8 cellular contexts compared by ENCODE assay signal in genomic region chr2:23199115-23199918, GRCh38.
DNase-seq lines count a peak whose midpoint lies in the region; ATAC-seq, FAIRE-seq and TF ChIP-seq lines count a peak whose summit lies in the region.

No MANE protein-coding gene starts in this region.

- H3K4me3 ChIP-seq in DND-41 (ENCODE audit: low read depth in 1 of 2, low read length in 2 of 2) (no peak overlapping the region), PC-3 (ENCODE audit: low read length) (no peak overlapping the region)

- H3K9ac ChIP-seq in DND-41 (ENCODE audit: low read depth, low read length) (no peak overlapping the region), PC-3 (ENCODE audit: low read length) (no peak overlapping the region)

- no peak for TF ChIP-seq POLR2A in H54 (IDR thresholded peaks at IDR 0.05; ENCODE audit: low read depth, low read length)

- POLR2A ChIA-PET in PC-3 (lab: Charles Lee; ENCODE audit: unreplicated experiment), result no interaction called here

- H3K27me3 ChIP-seq in DND-41 (ENCODE audit: insufficient read depth, low read length, poor library complexity) (no peaks in the 10 kb centered on the region), PC-3 (ENCODE audit: low read length) (no peaks in the 10 kb centered on the region; the same call in 1 of the 2 replicates)

- H3K27me3 Mint-ChIP-seq in glutamatergic neuron (ENCODE audit: unreplicated experiment), result no peaks in the 10 kb centered on the region

- DNase-seq in DND-41 (peak; percentile 22), H54 (ENCODE audit: insufficient read length, low spot score) (peak; percentile 10), PC-3 (peak; percentile 32), glutamatergic neuron (no peak), NCI-H1105 treated with DMSO at 0.1 percent for 48 hours (lab: John Stamatoyannopoulos, UW) (no peak), RCC 7860 (ENCODE audit: low spot score) (no peak)

- H3K36me3 Mint-ChIP-seq in glutamatergic neuron (ENCODE audit: unreplicated experiment), result peaks cover 13% of the 10 kb centered on the region

- H3K4me1 ChIP-seq in DND-41 (ENCODE audit: insufficient read depth, low read length), result no peaks in the 10 kb centered on the region
- H3K4me1 ChIP-seq in PC-3 (ENCODE audit: insufficient read depth, low read length), result no peaks in the 10 kb centered on the region

- H2AFZ ChIP-seq in DND-41 (ENCODE audit: low read depth, low read length) (no peak overlapping the region), PC-3 (ENCODE audit: low read length) (no peak overlapping the region)

- H3K36me3 ChIP-seq in DND-41 (ENCODE audit: insufficient read depth, low read length) (no peaks in the 10 kb centered on the region), PC-3 (ENCODE audit: low read depth, low read length) (no peaks in the 10 kb centered on the region)

- peaks cover 6% of the 10 kb centered on the region for H3K9me3 Mint-ChIP-seq in glutamatergic neuron (ENCODE audit: unreplicated experiment)

- peak; percentile 63 for TF ChIP-seq CTCF in DND-41 (IDR thresholded peaks at IDR 0.05; ENCODE audit: borderline replicate concordance, extremely low read depth, low read length, poor library complexity, severe bottlenecking)
- TF ChIP-seq CTCF in PC-3 (conservative IDR thresholded peaks at IDR 0.05; ENCODE audit: low read depth, low read length), result peak; percentile 80
- peak; percentile 58 for TF ChIP-seq CTCF in glutamatergic neuron (IDR thresholded peaks at IDR 0.05; ENCODE audit: partially characterized antibody, unreplicated experiment)

- no peak overlapping the region for H3K27ac Mint-ChIP-seq in glutamatergic neuron (ENCODE audit: unreplicated experiment)

- no peaks in the 10 kb centered on the region for H3K79me2 ChIP-seq in DND-41 (ENCODE audit: insufficient read depth, low read length)
- no peaks in the 10 kb centered on the region for H3K79me2 ChIP-seq in PC-3 (ENCODE audit: low read length)

- no peaks in the 10 kb centered on the region for H3F3A ChIP-seq in PC-3 (ENCODE audit: low read length, unreplicated experiment)

- no peaks in the 10 kb centered on the region for H4K20me1 ChIP-seq in DND-41 (ENCODE audit: insufficient read depth, low read length)
- no peaks in the 10 kb centered on the region for H4K20me1 ChIP-seq in PC-3 (ENCODE audit: low read length)

- intact Hi-C loops in PC-3 (cut with micrococcal nuclease), result no loop called here

- no peak overlapping the region for H3K4me3 Mint-ChIP-seq in glutamatergic neuron (ENCODE audit: unreplicated experiment)

- BruUV-seq in PC-3 (replicated peaks; lab: Mats Ljungman, UMichigan), result no TSS peak

- ATAC-seq in DND-41 (ENCODE audit: insufficient read depth, low read depth) (no peak; the same call in 2 of the 3 replicates), PC-3 (no peak), GM18907 (IDR thresholded peaks at IDR 0.05; ENCODE audit: unreplicated experiment) (no peak), GM21825 (IDR thresholded peaks at IDR 0.05; ENCODE audit: unreplicated experiment) (no peak)

- H3K27ac ChIP-seq in DND-41 (ENCODE audit: low read length), result no peak overlapping the region
- no peak overlapping the region for H3K27ac ChIP-seq in PC-3 (ENCODE audit: low read length)

- H3K4me1 Mint-ChIP-seq in glutamatergic neuron (ENCODE audit: low read depth, unreplicated experiment), result no peaks in the 10 kb centered on the region

- H3K9me3 ChIP-seq in DND-41 (ENCODE audit: insufficient read depth, low read length, severe bottlenecking) (no peaks in the 10 kb centered on the region), PC-3 (ENCODE audit: low read length) (no peaks in the 10 kb centered on the region)

- CTCF ChIA-PET in PC-3 (lab: Charles Lee), result no interaction called here

- H3K4me2 ChIP-seq in DND-41 (ENCODE audit: insufficient read depth, low read length), result no peak overlapping the region
- H3K4me2 ChIP-seq in PC-3 (ENCODE audit: low read length), result no peak overlapping the region

- no peaks in the 10 kb centered on the region for H3K9me2 ChIP-seq in PC-3 (replicated peaks; ENCODE audit: low read length)

- FAIRE-seq in H54 (lab: Jason Lieb, UNC) (peak; percentile 78), RCC 7860 (lab: Jason Lieb, UNC) (no peak)

Comparison
In these comparisons a context has a peak if more than half of its experiments do, and no peak if none do; other contexts are left out.
1. DNase-seq: peak in DND-41 (single experiment), H54 (single experiment) and PC-3 (single experiment); none in glutamatergic neuron (single experiment), NCI-H1105 treated with DMSO at 0.1 percent for 48 hours (single experiment) and RCC 7860 (single experiment).
2. Peak in every context shown above with its lines, with median percentiles within 50 percentile points of each other: CTCF ChIP-seq.